Comparison of ENCODE assay signal across 8 cellular contexts in the genomic region with DNA sequence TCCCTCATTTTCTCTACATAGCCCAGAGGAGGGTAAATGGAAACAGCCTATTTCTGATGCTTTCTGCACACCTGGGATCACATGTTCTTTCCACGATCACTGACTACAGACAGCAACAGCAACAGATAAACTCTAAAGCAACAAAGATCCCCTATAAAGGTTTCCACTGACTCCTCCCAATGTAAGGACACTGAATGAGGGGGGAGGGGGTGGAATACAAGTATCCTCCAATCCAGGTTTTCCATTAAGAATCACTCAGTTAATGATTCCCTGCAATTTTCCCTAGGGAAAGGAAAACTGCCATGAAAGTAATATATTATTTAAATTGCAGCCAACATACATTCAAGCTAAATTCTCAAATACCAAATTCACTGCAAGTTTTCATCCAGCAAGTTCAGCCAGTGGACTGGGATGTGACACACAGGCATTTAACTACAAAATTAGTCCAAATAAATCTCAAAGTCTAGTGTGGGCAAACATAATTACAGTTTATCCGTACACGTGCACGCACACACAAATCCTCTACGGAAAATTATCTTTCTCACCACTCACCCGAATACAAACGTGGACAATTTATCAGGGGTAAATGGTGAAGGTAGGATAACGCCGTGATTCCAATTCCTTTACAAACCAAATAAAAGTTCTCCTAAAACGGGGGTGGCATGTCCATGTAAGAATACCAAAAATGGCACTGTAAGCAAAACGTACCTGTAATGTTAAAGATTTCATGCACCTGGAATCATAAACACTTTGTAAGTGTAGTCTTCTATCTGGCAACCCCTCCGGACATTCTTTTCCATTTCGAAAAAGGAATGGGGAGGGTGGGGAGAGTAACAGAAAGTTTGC. TPM values are rescaled to one million over a fixed set of nuclear protein-coding genes. Genes with fewer than 3 reads are reported as not detected.
DNase-seq lines count a peak whose midpoint lies in the region; ATAC-seq and TF ChIP-seq lines count a peak whose summit lies in the region.
"Not testable (repeated sequence)": the region's sequence is repeated elsewhere in the genome, so short reads cannot be mapped to it uniquely, and the experiment has no call there.

No MANE protein-coding gene starts in this region.

- H3K4me3 ChIP-seq in MM.1S (ENCODE audit: low read length) = peak overlapping the region; percentile 67
- peak overlapping the region; percentile 78 to 98 (median 86) for H3K4me3 ChIP-seq in esophagus muscularis mucosa
- H3K4me3 ChIP-seq in right lobe of liver = peak overlapping the region; percentile 30 to 73 (median 61)
- peak overlapping the region; percentile 76 to 92 for H3K4me3 ChIP-seq in prostate gland
- peak overlapping the region; percentile 70 to 88 for H3K4me3 ChIP-seq in vagina

- not testable (repeated sequence) for H3K27ac ChIP-seq in MM.1S (ENCODE audit: low read length)
- H3K27ac ChIP-seq in esophagus muscularis mucosa (replicated peaks in 1 of 4) (peak overlapping the region; percentile 89 to 98 (median 92)), right lobe of liver (peak overlapping the region in 1 of 3 donors; percentile 86), prostate gland (peak overlapping the region; percentile 91 to 97), vagina (peak overlapping the region; percentile 88)

- H3K4me2 ChIP-seq in MM.1S (ENCODE audit: low read depth, low read length) = peak overlapping the region; percentile 66

- H2AFZ ChIP-seq in MM.1S (ENCODE audit: low read length) = not testable (repeated sequence)

- not testable (repeated sequence) for H4K20me1 ChIP-seq in MM.1S (ENCODE audit: insufficient read depth, low read length)

- DNase-seq in EL (peak; percentile 75), amniotic epithelial cell (ENCODE audit: low read depth) (peak; percentile 24)
- DNase-seq in MM.1S; esophagus muscularis mucosa (ENCODE audit: extremely low spot score); right lobe of liver; prostate gland (ENCODE audit: low spot score); vagina (ENCODE audit: extremely low spot score in 2 of 2): not testable (repeated sequence)

- intact Hi-C loops in esophagus muscularis mucosa (cut with DNase I); right lobe of liver (cut with DNase I): not testable (repeated sequence)
- intact Hi-C loops in prostate gland (cut with DNase I) (loop anchor here (5.0 kb wide), 1 partner anchor 158 kb away; no protein-coding TSS in a partner anchor), vagina (cut with DNase I) (loop anchor here (10.0 kb wide), 1 partner anchor 84 kb away; no protein-coding TSS in a partner anchor)

- ATAC-seq in SK-N-SH treated with all-trans-retinoic acid at 6 μM for 48 hours (peak; percentile 35), right lobe of liver (peak in 1 of 4 donors; percentile 8)

- not testable (repeated sequence) for H3F3A ChIP-seq in MM.1S (ENCODE audit: insufficient read depth, low read length)

- peak overlapping the region; percentile 65; the same call in 1 of the 2 replicates for H3K9ac ChIP-seq in MM.1S (ENCODE audit: low read length)

- H3K27me3 ChIP-seq in MM.1S (replicated peaks; ENCODE audit: insufficient read depth, low read length); esophagus muscularis mucosa; right lobe of liver; prostate gland (replicated peaks; ENCODE audit: insufficient read depth); vagina: not testable (repeated sequence)

- not testable (repeated sequence) for TF ChIP-seq EP300 in esophagus muscularis mucosa (IDR thresholded peaks at IDR 0.05)

- TF ChIP-seq CTCF in MM.1S (IDR thresholded peaks at IDR 0.05; ENCODE audit: low read length); esophagus muscularis mucosa (IDR thresholded peaks at IDR 0.05); right lobe of liver (IDR thresholded peaks at IDR 0.05); prostate gland (IDR thresholded peaks at IDR 0.05); vagina (IDR thresholded peaks at IDR 0.05): not testable (repeated sequence)

- H3K9me3 ChIP-seq in MM.1S (replicated peaks; ENCODE audit: insufficient read depth, low read length); esophagus muscularis mucosa; right lobe of liver; prostate gland; vagina: not testable (repeated sequence)

- 12% methylated on average over 13 of the region's 13 CpGs for WGBS in esophagus muscularis mucosa
- WGBS in right lobe of liver (ENCODE audit: insufficient coverage, low coverage, low lambda C conversion rate, missing lambda C conversion rate) = 10% methylated on average over 13 of the region's 13 CpGs
- WGBS in prostate gland = 4% methylated on average over 13 of the region's 13 CpGs

- H3K79me2 ChIP-seq in MM.1S (ENCODE audit: low read length) = peaks cover 59% of the 10 kb centered on the region

- TF ChIP-seq POLR2A in esophagus muscularis mucosa (IDR thresholded peaks at IDR 0.05; ENCODE audit: low read depth); right lobe of liver (IDR thresholded peaks at IDR 0.05); prostate gland (IDR thresholded peaks at IDR 0.05); vagina (IDR thresholded peaks at IDR 0.05): not testable (repeated sequence)

- not testable (repeated sequence) for H3K9me2 ChIP-seq in MM.1S (replicated peaks; ENCODE audit: insufficient read depth, low read length)

- H3K36me3 ChIP-seq in MM.1S (replicated peaks; ENCODE audit: insufficient read depth, low read length); esophagus muscularis mucosa; right lobe of liver; prostate gland; vagina: not testable (repeated sequence)

- H3K4me1 ChIP-seq in MM.1S (ENCODE audit: low read length); prostate gland (replicated peaks): not testable (repeated sequence)
- H3K4me1 ChIP-seq in esophagus muscularis mucosa (peaks cover 12 to 50% (median 48%) of the 10 kb centered on the region in 4 donors), right lobe of liver (peaks cover 0 to 11% (median 0%) of the 10 kb centered on the region in 4 donors), vagina (peaks cover 39% of the 10 kb centered on the region)

RNA-seq across cellular contexts. Expression of gene SMURF2, which starts 1.7 kb away (rescaled TPM):
- total RNA-seq in esophagus muscularis mucosa = 10 to 100 TPM; 30.5 to 52.7 (median 44.1) TPM
- total RNA-seq in right lobe of liver = 1 to 10 TPM; 2.5 to 6.8 (median 4.0) TPM
- 10 to 100 TPM; 21.5 to 29.1 TPM for total RNA-seq in prostate gland
- total RNA-seq in vagina = 19.9 TPM
